Comparison of ENCODE assay signal across 1 cellular context in the genomic region with DNA sequence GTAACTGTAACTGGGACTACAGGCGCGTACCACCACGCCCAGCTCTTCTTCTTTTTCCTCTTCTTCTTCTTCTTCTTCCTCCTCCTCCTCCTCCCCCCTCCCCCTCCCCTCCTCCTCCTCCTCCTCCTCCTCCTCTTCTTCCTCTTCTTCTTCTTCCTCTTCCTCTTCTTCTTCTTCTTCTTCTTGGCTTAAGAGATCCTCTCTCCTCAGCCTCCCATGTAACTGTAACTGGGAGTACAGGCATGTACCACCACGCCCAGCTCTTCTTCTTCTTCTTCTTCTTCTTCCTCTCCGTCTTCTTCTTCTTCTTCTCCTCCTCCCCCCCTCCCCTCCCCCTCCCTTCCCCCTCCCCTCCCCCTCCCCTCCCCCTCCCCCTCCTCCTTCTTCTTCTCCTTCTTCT.
TF ChIP-seq lines count a peak whose summit lies in the region.

No MANE protein-coding gene starts in this region.

TF ChIP-seq in A549, 52 proteins besides CTCF, POLR2A, EP300 and RAD21 (continued from another document):
- TF ChIP-seq, protein P1, sequence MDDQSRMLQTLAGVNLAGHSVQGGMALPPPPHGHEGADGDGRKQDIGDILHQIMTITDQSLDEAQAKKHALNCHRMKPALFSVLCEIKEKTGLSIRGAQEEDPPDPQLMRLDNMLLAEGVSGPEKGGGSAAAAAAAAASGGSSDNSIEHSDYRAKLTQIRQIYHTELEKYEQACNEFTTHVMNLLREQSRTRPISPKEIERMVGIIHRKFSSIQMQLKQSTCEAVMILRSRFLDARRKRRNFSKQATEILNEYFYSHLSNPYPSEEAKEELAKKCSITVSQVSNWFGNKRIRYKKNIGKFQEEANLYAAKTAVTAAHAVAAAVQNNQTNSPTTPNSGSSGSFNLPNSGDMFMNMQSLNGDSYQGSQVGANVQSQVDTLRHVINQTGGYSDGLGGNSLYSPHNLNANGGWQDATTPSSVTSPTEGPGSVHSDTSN (IDR thresholded peaks at IDR 0.05), result no peak
- TF ChIP-seq HDAC2 (IDR thresholded peaks at IDR 0.05) (no peak), SREBF2 (IDR thresholded peaks at IDR 0.05) (no peak), MAZ (IDR thresholded peaks at IDR 0.05; ENCODE audit: borderline replicate concordance, low read depth, low read length) (no peak), GATA3 (IDR thresholded peaks at IDR 0.05; ENCODE audit: borderline replicate concordance) (no peak), EHF (CRISPR knock-in tag; IDR thresholded peaks at IDR 0.05) (no peak)
- TF ChIP-seq, protein P2, sequence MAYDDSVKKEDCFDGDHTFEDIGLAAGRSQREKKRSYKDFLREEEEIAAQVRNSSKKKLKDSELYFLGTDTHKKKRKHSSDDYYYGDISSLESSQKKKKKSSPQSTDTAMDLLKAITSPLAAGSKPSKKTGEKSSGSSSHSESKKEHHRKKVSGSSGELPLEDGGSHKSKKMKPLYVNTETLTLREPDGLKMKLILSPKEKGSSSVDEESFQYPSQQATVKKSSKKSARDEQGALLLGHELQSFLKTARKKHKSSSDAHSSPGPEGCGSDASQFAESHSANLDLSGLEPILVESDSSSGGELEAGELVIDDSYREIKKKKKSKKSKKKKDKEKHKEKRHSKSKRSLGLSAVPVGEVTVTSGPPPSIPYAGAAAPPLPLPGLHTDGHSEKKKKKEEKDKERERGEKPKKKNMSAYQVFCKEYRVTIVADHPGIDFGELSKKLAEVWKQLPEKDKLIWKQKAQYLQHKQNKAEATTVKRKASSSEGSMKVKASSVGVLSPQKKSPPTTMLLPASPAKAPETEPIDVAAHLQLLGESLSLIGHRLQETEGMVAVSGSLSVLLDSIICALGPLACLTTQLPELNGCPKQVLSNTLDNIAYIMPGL (CRISPR knock-in tag; IDR thresholded peaks at IDR 0.05; ENCODE audit: borderline replicate concordance), result no peak
- TF ChIP-seq, protein P3, sequence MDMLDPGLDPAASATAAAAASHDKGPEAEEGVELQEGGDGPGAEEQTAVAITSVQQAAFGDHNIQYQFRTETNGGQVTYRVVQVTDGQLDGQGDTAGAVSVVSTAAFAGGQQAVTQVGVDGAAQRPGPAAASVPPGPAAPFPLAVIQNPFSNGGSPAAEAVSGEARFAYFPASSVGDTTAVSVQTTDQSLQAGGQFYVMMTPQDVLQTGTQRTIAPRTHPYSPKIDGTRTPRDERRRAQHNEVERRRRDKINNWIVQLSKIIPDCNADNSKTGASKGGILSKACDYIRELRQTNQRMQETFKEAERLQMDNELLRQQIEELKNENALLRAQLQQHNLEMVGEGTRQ (IDR thresholded peaks at IDR 0.05), result no peak
